ENCODE assay signal across 8 cellular contexts in genomic region chr16:27920391-27920891, GRCh38.
DNase-seq lines count a peak whose midpoint lies in the region; ATAC-seq and TF ChIP-seq lines count a peak whose summit lies in the region.

No MANE protein-coding gene starts in this region.

- no peaks in the 10 kb centered on the region for H3K79me2 ChIP-seq in hepatocyte
- H3K79me2 ChIP-seq in Karpas-422 (ENCODE audit: low read length), result no peaks in the 10 kb centered on the region

- no peak overlapping the region for H3K4me3 ChIP-seq in hepatocyte
- H3K4me3 ChIP-seq in esophagus muscularis mucosa, result no peak overlapping the region
- H3K4me3 ChIP-seq in Karpas-422 (ENCODE audit: low read length), result no peak overlapping the region

- no peak for TF ChIP-seq CTCF in hepatocyte (IDR thresholded peaks at IDR 0.05; ENCODE audit: poor library complexity)
- no peak for TF ChIP-seq CTCF in esophagus muscularis mucosa (IDR thresholded peaks at IDR 0.05)

- no peaks in the 10 kb centered on the region for H3K36me3 ChIP-seq in hepatocyte (replicated peaks; ENCODE audit: insufficient read depth, low read depth)
- H3K36me3 ChIP-seq in esophagus muscularis mucosa, result no peaks in the 10 kb centered on the region
- H3K36me3 ChIP-seq in Karpas-422 (ENCODE audit: insufficient read depth, low read length), result no peaks in the 10 kb centered on the region

- H3K4me1 ChIP-seq in hepatocyte (ENCODE audit: insufficient read depth) (no peaks in the 10 kb centered on the region), esophagus muscularis mucosa (no peaks in the 10 kb centered on the region), Karpas-422 (ENCODE audit: low read length) (no peaks in the 10 kb centered on the region)

- H3K9me2 ChIP-seq in hepatocyte (replicated peaks; ENCODE audit: insufficient read depth) (no peaks in the 10 kb centered on the region), Karpas-422 (replicated peaks; ENCODE audit: insufficient read depth, low read length) (no peaks in the 10 kb centered on the region)

- no peak for ATAC-seq in HG03039 (IDR thresholded peaks at IDR 0.05; ENCODE audit: unreplicated experiment)

- no peaks in the 10 kb centered on the region for H4K20me1 ChIP-seq in hepatocyte (ENCODE audit: insufficient read depth, poor library complexity, severe bottlenecking)
- no peaks in the 10 kb centered on the region for H4K20me1 ChIP-seq in Karpas-422 (ENCODE audit: insufficient read depth, low read depth, low read length)

- in situ Hi-C loops in SK-MEL-5 (cut with HindIII; ENCODE audit: low pct_unique_long_range_greater_than_20kb, low sequenced_read_pairs), result no loop called here

- WGBS in hepatocyte (ENCODE audit: low lambda C conversion rate, missing lambda C conversion rate), result 13% methylated on average over 11 of the region's 11 CpGs
- 18% methylated on average over 9 of the region's 11 CpGs for WGBS in esophagus muscularis mucosa

- DNase-seq in Ammon's horn (ENCODE audit: low spot score) (peak; percentile 43), NAMALWA (ENCODE audit: low spot score) (peak; percentile 7), SK-MEL-5 (ENCODE audit: low read depth, low spot score) (peak; percentile 54), hepatocyte (ENCODE audit: low spot score) (peak; percentile 19), esophagus muscularis mucosa (ENCODE audit: extremely low spot score) (no peak), Karpas-422 (no peak)
- DNase-seq in activated naive CD4-positive, alpha-beta T cell (lab: John Stamatoyannopoulos, UW), result no peak

- no peak for TF ChIP-seq POLR2A in esophagus muscularis mucosa (IDR thresholded peaks at IDR 0.05; ENCODE audit: low read depth)

- no peak overlapping the region for H3K9ac ChIP-seq in Karpas-422 (ENCODE audit: low read length)

- no peak overlapping the region for H3K4me2 ChIP-seq in hepatocyte
- H3K4me2 ChIP-seq in Karpas-422 (ENCODE audit: low read depth, low read length, poor library complexity, severe bottlenecking), result no peak overlapping the region

- no peak for TF ChIP-seq EP300 in esophagus muscularis mucosa (IDR thresholded peaks at IDR 0.05)

- H3K27me3 ChIP-seq in hepatocyte (no peaks in the 10 kb centered on the region), esophagus muscularis mucosa (peaks cover 0 to 53% (median 4%) of the 10 kb centered on the region in 4 donors), Karpas-422 (ENCODE audit: low read length) (no peaks in the 10 kb centered on the region)

- H2AFZ ChIP-seq in hepatocyte (no peak overlapping the region), Karpas-422 (ENCODE audit: low read length) (no peak overlapping the region)

- no peaks in the 10 kb centered on the region for H3K9me3 ChIP-seq in hepatocyte (ENCODE audit: low read depth)
- H3K9me3 ChIP-seq in esophagus muscularis mucosa, result no peaks in the 10 kb centered on the region
- no peaks in the 10 kb centered on the region for H3K9me3 ChIP-seq in Karpas-422 (ENCODE audit: low read length)

- intact Hi-C loops in esophagus muscularis mucosa (cut with DNase I), result no loop called here

- H3K27ac ChIP-seq in hepatocyte (no peak overlapping the region), esophagus muscularis mucosa (replicated peaks in 1 of 4) (no peak overlapping the region), Karpas-422 (ENCODE audit: low read length) (no peak overlapping the region)

Comparison
In these comparisons a context has a peak if more than half of its experiments do, and no peak if none do; other contexts are left out.
1. DNase-seq: peak in Ammon's horn (single experiment), NAMALWA (single experiment), SK-MEL-5 (single experiment) and hepatocyte (single experiment); none in esophagus muscularis mucosa (single experiment), activated naive CD4-positive, alpha-beta T cell (0 of 4) and Karpas-422 (single experiment).